ENCODE assay signal across 20 cellular contexts in genomic region chr1:154141240-154141639, GRCh38. TPM values are rescaled to one million over a fixed set of nuclear protein-coding genes. Genes with fewer than 3 reads are reported as not detected.
DNase-seq lines count a peak whose midpoint lies in the region; ATAC-seq and TF ChIP-seq lines count a peak whose summit lies in the region.
"Had no signal": no experiment of that assay in that cellular context is flagged by ENCODE, and none has a peak within 500 bp of the region (broad histone marks: within the 10 kb centered on the region; RNA-seq: fewer than 3 reads in every experiment).

No MANE protein-coding gene starts in this region.

- intact Hi-C loops in prostate gland (cut with DNase I), result no loop called here

- no peaks in the 10 kb centered on the region for H3K9me3 ChIP-seq in prostate gland
- H3K9me3 ChIP-seq: neutrophil, thoracic aorta had no signal

- no peak for TF ChIP-seq POLR2A in prostate gland (IDR thresholded peaks at IDR 0.05)

- no peak for ATAC-seq in GM18870 (IDR thresholded peaks at IDR 0.05; ENCODE audit: unreplicated experiment)
- ATAC-seq: activated CD8-positive, alpha-beta T cell treated with anti-CD3 and anti-CD28 coated beads, Interleukin-2, amount 10 ng/mL, durations not matched to agents 7 days and 5 days; GM12878; stimulated activated naive B cell treated with anti-CD40 and anti-IgM and Interleukin-4, amounts not matched to agents 10 μg/mL and 1 μg/mL and 100 μg/mL, for 72 hours had no signal

- WGBS in prostate gland, result 12% methylated on average over 3 of the region's 3 CpGs

- H3K36me3 ChIP-seq in prostate gland, result no peaks in the 10 kb centered on the region
- H3K36me3 ChIP-seq: neutrophil, thoracic aorta had no signal

- peak; percentile 46 for DNase-seq in GM03348 (ENCODE audit: low spot score)
- DNase-seq in NCI-H446 treated with DMSO at 0.1 percent for 48 hours (lab: John Stamatoyannopoulos, UW), result peak; percentile 37
- DNase-seq in dermis microvascular lymphatic vessel endothelial cell (ENCODE audit: low read depth in 2 of 2), result peak; percentile 51 to 74
- peak; percentile 68 for DNase-seq in prostate gland (ENCODE audit: low spot score)
- no peak for DNase-seq in DMS153 treated with DMSO at 0.1 percent for 48 hours (lab: John Stamatoyannopoulos, UW; ENCODE audit: unreplicated experiment)
- DNase-seq in cortex of kidney (lab: John Stamatoyannopoulos, UW), result no peak
- DNase-seq in activated CD4-positive, alpha-beta T cell treated with anti-CD3 and anti-CD28 coated beads for 1 hour, result no peak
- DNase-seq: activated CD4-positive, CD25-positive, alpha-beta regulatory T cell; activated CD8-positive, alpha-beta T cell treated with anti-CD3 and anti-CD28 coated beads, Interleukin-2, amount 10 ng/mL, durations not matched to agents 7 days and 5 days; DMS53; NCI-H1436; NCI-H526; small intestine; stimulated activated CD4-positive, alpha-beta T cell treated with anti-CD3 and anti-CD28 coated beads, Interleukin-2, amount 100 ng/mL, for 24 hours; stimulated activated naive B cell treated with anti-CD40 and anti-IgM and Interleukin-4, amounts not matched to agents 10 μg/mL and 1 μg/mL and 100 μg/mL, for 72 hours; T-helper 9 cell had no signal

- H3K27ac ChIP-seq in prostate gland, result no peak overlapping the region
- H3K27ac ChIP-seq: neutrophil, thoracic aorta had no signal

- no peaks in the 10 kb centered on the region for H3K27me3 ChIP-seq in prostate gland (replicated peaks; ENCODE audit: insufficient read depth)
- H3K27me3 ChIP-seq: neutrophil had no signal

- no peak for TF ChIP-seq CTCF in prostate gland (IDR thresholded peaks at IDR 0.05)

- no peaks in the 10 kb centered on the region for H3K4me1 ChIP-seq in prostate gland (replicated peaks)

- H3K4me3 ChIP-seq in prostate gland, result no peak overlapping the region
- H3K4me3 ChIP-seq: GM12878, thoracic aorta had no signal

RNA-seq across cellular contexts. Expression of gene NUP210L, which starts 13.6 kb away (rescaled TPM):
- total RNA-seq in dermis microvascular lymphatic vessel endothelial cell (under 0.01 TPM in 2 replicates), prostate gland (1 to 10 TPM in 1 of 2 donors, under 1 TPM in 1; 0.05 to 5.7 TPM)
- total RNA-seq: GM12878 had no signal

RNA-seq across cellular contexts. Expression of gene TPM3, which starts 50.7 kb away (rescaled TPM):
- total RNA-seq in dermis microvascular lymphatic vessel endothelial cell (298 and 390 TPM in 2 replicates), prostate gland (100 to 1,000 TPM; 147 to 277 TPM)

Comparison
In these comparisons a context has a peak if more than half of its experiments do, and no peak if none do; other contexts are left out.
1. DNase-seq: peak in GM03348 (single experiment), NCI-H446 treated with DMSO at 0.1 percent for 48 hours (single experiment), dermis microvascular lymphatic vessel endothelial cell (2 of 2) and prostate gland (single experiment); none in DMS153 treated with DMSO at 0.1 percent for 48 hours (single experiment), cortex of kidney (single experiment) and activated CD4-positive, alpha-beta T cell treated with anti-CD3 and anti-CD28 coated beads for 1 hour (single experiment).